Comparison of ENCODE assay signal across 18 cellular contexts in genomic region chr1:153880024-153880423, GRCh38.
"Had no signal": no experiment of that assay in that cellular context is flagged by ENCODE, and none has a peak within 500 bp of the region (broad histone marks: within the 10 kb centered on the region; RNA-seq: fewer than 3 reads in every experiment).

No MANE protein-coding gene starts in this region.

- DNase-seq: activated CD4-positive, alpha-beta T cell treated with anti-CD3 and anti-CD28 coated beads, Interleukin-2, amount 10 ng/mL, durations not matched to agents 7 days and 5 days; activated CD4-positive, CD25-positive, alpha-beta regulatory T cell; activated effector memory CD4-positive, alpha-beta T cell treated with anti-CD3 and anti-CD28 coated beads, Interleukin-2, amount 50 U/mL, for 16 hours; activated naive CD8-positive, alpha-beta T cell treated with anti-CD3 and anti-CD28 coated beads for 36 hours; anterior cingulate cortex; hypothalamus; kidney glomerular epithelial cell; midbrain; naive B cell; occipital lobe; SHP77 treated with DMSO at 0.1 percent for 48 hours; stimulated activated naive CD4-positive, alpha-beta T cell treated with Interleukin-2 at 50 U/mL for 16 hours; T-helper 9 cell; upper lobe of right lung had no signal

- H3K27ac ChIP-seq: prostate gland, right lobe of liver had no signal

- H3K36me3 Mint-ChIP-seq: naive B cell had no signal

- H3K27ac Mint-ChIP-seq: activated CD4-positive, alpha-beta T cell treated with anti-CD3 and anti-CD28 coated beads, Interleukin-2, amount 10 ng/mL, durations not matched to agents 7 days and 5 days; activated naive CD8-positive, alpha-beta T cell treated with anti-CD3 and anti-CD28 coated beads for 36 hours had no signal

- H3K36me3 ChIP-seq: prostate gland, right lobe of liver, upper lobe of right lung had no signal

- H3K4me3 ChIP-seq: gastroesophageal sphincter, prostate gland, right lobe of liver, upper lobe of right lung had no signal

- H3K4me1 ChIP-seq: prostate gland had no signal

- H3K27me3 Mint-ChIP-seq: activated CD4-positive, alpha-beta T cell treated with anti-CD3 and anti-CD28 coated beads, Interleukin-2, amount 10 ng/mL, durations not matched to agents 7 days and 5 days; activated naive CD8-positive, alpha-beta T cell treated with anti-CD3 and anti-CD28 coated beads for 36 hours; naive B cell had no signal

- H3K4me3 Mint-ChIP-seq: activated CD4-positive, alpha-beta T cell treated with anti-CD3 and anti-CD28 coated beads, Interleukin-2, amount 10 ng/mL, durations not matched to agents 7 days and 5 days; activated naive CD8-positive, alpha-beta T cell treated with anti-CD3 and anti-CD28 coated beads for 36 hours had no signal

- FAIRE-seq: bronchial epithelial cell had no signal

- H3K27me3 ChIP-seq: gastroesophageal sphincter, right lobe of liver, upper lobe of right lung had no signal

- H3K9me3 Mint-ChIP-seq: activated CD4-positive, alpha-beta T cell treated with anti-CD3 and anti-CD28 coated beads, Interleukin-2, amount 10 ng/mL, durations not matched to agents 7 days and 5 days; activated naive CD8-positive, alpha-beta T cell treated with anti-CD3 and anti-CD28 coated beads for 36 hours; naive B cell had no signal

- H3K9me3 ChIP-seq: gastroesophageal sphincter, prostate gland, right lobe of liver, upper lobe of right lung had no signal

- ATAC-seq: gastroesophageal sphincter, upper lobe of right lung had no signal
